ENCODE assay signal across 19 cellular contexts in the genomic region with DNA sequence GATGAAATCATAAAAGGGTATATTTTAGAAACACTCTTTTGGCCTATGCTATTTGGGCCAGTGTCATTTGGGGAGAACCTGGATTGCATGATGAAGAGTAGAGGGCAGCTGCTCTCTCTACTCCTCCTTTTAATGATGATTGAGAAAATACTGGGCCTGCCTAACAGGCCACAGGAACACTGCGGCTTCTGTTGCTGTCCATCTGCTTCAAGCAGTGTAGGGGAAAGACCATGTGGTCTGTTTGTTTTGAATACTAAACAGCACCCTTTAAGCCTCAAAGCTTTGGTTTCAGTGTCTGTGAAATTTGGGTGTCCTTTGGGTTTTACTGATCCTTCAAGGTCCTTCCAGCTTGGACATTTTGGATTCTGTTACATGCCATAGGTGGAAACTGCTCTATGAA.
DNase-seq lines count a peak whose midpoint lies in the region; ATAC-seq, FAIRE-seq and TF ChIP-seq lines count a peak whose summit lies in the region.
"Had no signal": no experiment of that assay in that cellular context is flagged by ENCODE, and none has a peak within 500 bp of the region (broad histone marks: within the 10 kb centered on the region; RNA-seq: fewer than 3 reads in every experiment).

No MANE protein-coding gene starts in this region.

- POLR2A ChIA-PET in HepG2 (lab: Yijun Ruan, JAX): interaction anchor here (0.5 kb wide), 1 partner anchor 414 kb away, joined by 3 read pairs; no protein-coding TSS in a partner anchor

- no peak for TF ChIP-seq CTCF in HepG2 (CRISPR knock-in tag; IDR thresholded peaks at IDR 0.05)
- TF ChIP-seq CTCF in right lobe of liver (IDR thresholded peaks at IDR 0.05): no peak

- peak overlapping the region; percentile 1 for H2AFZ ChIP-seq in HepG2 (ENCODE audit: low read length)

- no peaks in the 10 kb centered on the region for H4K20me1 ChIP-seq in HepG2 (ENCODE audit: insufficient read depth, low read length)

- in situ Hi-C loops in HepG2 (cut with HindIII; ENCODE audit: extremely low pct_ligation_motif_present, low pct_unique_long_range_greater_than_20kb): no loop called here
- in situ Hi-C loops in G401 (cut with HindIII; ENCODE audit: low sequenced_read_pairs): no loop called here

- no peaks in the 10 kb centered on the region for H3K79me2 ChIP-seq in HepG2 (ENCODE audit: insufficient read depth, low read length)

- CTCF ChIA-PET in HepG2 (lab: Yijun Ruan, JAX; ENCODE audit: low intra/inter-chr PET ratio, low total read pairs): no interaction called here

- DNase-seq in HepG2 (ENCODE audit: low spot score) (no peak), right lobe of liver (no peak), NCI-H524 treated with DMSO at 0.1 percent for 48 hours (lab: John Stamatoyannopoulos, UW) (peak; percentile 77), medulla oblongata (ENCODE audit: extremely low spot score) (peak; percentile 12), G401 (ENCODE audit: low spot score) (no peak)
- no peak for DNase-seq in activated CD4-positive, CD25-positive, alpha-beta regulatory T cell treated with anti-CD3 and anti-CD28 coated beads, Interleukin-2, amount 50 U/mL, for 72 hours
- DNase-seq: Caco-2; CD4-positive, alpha-beta T cell; KG1; NCI-H1092; NCI-H1436 treated with DMSO at 0.1 percent for 48 hours; NCI-H2081; NCI-H510A treated with DMSO at 0.1 percent for 48 hours; OCI-M1; SHP77; SK-N-SH had no signal

- H3K4me2 ChIP-seq in HepG2 (ENCODE audit: low read depth, low read length): no peak overlapping the region
- H3K4me2 ChIP-seq: SK-N-SH had no signal

- no peaks in the 10 kb centered on the region for H3K9me3 ChIP-seq in HepG2 (ENCODE audit: low read length)
- no peaks in the 10 kb centered on the region for H3K9me3 ChIP-seq in right lobe of liver
- H3K9me3 ChIP-seq: Caco-2, SK-N-SH had no signal

- BruUV-seq in HepG2 (replicated peaks; lab: Mats Ljungman, UMichigan): no TSS peak

- WGBS in HepG2 (ENCODE audit: low lambda C conversion rate): 95% methylated on average over 1 of the region's 1 CpG
- 100% methylated on average over 1 of the region's 1 CpG for whole genome bisulfite sequencing in right lobe of liver (ENCODE audit: insufficient coverage, low coverage, low lambda C conversion rate, missing lambda C conversion rate)

- H3K4me3 ChIP-seq in HepG2 (replicated peaks in 1 of 3; ENCODE audit: insufficient read depth in 1 of 3, low read depth in 2 of 3, low read length in 3 of 3) (no peak overlapping the region), right lobe of liver (no peak overlapping the region)

- no peak for TF ChIP-seq RAD21 in HepG2 (CRISPR knock-in tag; IDR thresholded peaks at IDR 0.05)

- no peaks in the 10 kb centered on the region for H3K36me3 ChIP-seq in HepG2 (replicated peaks in 1 of 2; ENCODE audit: control insufficient read depth in 1 of 2, insufficient read depth in 2 of 2, low read length in 2 of 2)
- no peaks in the 10 kb centered on the region for H3K36me3 ChIP-seq in right lobe of liver

- no peak overlapping the region for H3K27ac ChIP-seq in HepG2 (ENCODE audit: extremely low read length, insufficient read depth, low read length)
- no peak overlapping the region for H3K27ac ChIP-seq in right lobe of liver

- peak; percentile 85 for ATAC-seq in HepG2
- ATAC-seq in right lobe of liver: no peak
- no peak for ATAC-seq in GM18907 (IDR thresholded peaks at IDR 0.05; ENCODE audit: unreplicated experiment)

- intact Hi-C loops in HepG2 (cut with micrococcal nuclease; ENCODE audit: unreplicated experiment): loop anchor here (10.0 kb wide), 1 partner anchor 671 kb away; no protein-coding TSS in a partner anchor
- intact Hi-C loops in right lobe of liver (cut with DNase I): no loop called here

- TF ChIP-seq EP300 in HepG2 (IDR thresholded peaks at IDR 0.05; ENCODE audit: low read depth in 2 of 2, low read length in 2 of 2) (no peak), HepG2 (CRISPR knock-in tag; IDR thresholded peaks at IDR 0.05; ENCODE audit: borderline replicate concordance) (no peak)

- no peak for FAIRE-seq in HepG2 (lab: Jason Lieb, UNC)
- FAIRE-seq: GM12891, H54 had no signal

- no peak for TF ChIP-seq POLR2A in HepG2 (IDR thresholded peaks at IDR 0.05; ENCODE audit: insufficient read depth in 1 of 2, low read depth in 2 of 2, low read length in 2 of 2)
- no peak for TF ChIP-seq POLR2A in right lobe of liver (IDR thresholded peaks at IDR 0.05)

- H3K4me1 ChIP-seq in HepG2 (ENCODE audit: insufficient read depth, low read length): peaks cover 9% of the 10 kb centered on the region
- H3K4me1 ChIP-seq in right lobe of liver: no peaks in the 10 kb centered on the region

- H3K9ac ChIP-seq in HepG2 (ENCODE audit: insufficient read depth, low read depth, low read length): no peak overlapping the region
- H3K9ac ChIP-seq: SK-N-SH had no signal

- H3K27me3 ChIP-seq in HepG2 (ENCODE audit: control insufficient read depth in 1 of 2, insufficient read depth in 2 of 2, low read length in 2 of 2) (no peaks in the 10 kb centered on the region), right lobe of liver (no peaks in the 10 kb centered on the region)

TF ChIP-seq in HepG2, 621 proteins besides CTCF, POLR2A, EP300 and RAD21:
- TF ChIP-seq TP53 (CRISPR knock-in tag; conservative IDR thresholded peaks at IDR 0.05) (no peak), GTF2F1 (IDR thresholded peaks at IDR 0.05; ENCODE audit: low read length) (no peak), GZF1 (CRISPR knock-in tag; IDR thresholded peaks at IDR 0.05) (peak; percentile 67; the same call in 1 of the 2 replicates), DMAP1 (CRISPR knock-in tag; IDR thresholded peaks at IDR 0.05) (no peak), TCF7L2 (IDR thresholded peaks at IDR 0.05; ENCODE audit: low read depth, low read length) (no peak)
- TF ChIP-seq, protein P1, sequence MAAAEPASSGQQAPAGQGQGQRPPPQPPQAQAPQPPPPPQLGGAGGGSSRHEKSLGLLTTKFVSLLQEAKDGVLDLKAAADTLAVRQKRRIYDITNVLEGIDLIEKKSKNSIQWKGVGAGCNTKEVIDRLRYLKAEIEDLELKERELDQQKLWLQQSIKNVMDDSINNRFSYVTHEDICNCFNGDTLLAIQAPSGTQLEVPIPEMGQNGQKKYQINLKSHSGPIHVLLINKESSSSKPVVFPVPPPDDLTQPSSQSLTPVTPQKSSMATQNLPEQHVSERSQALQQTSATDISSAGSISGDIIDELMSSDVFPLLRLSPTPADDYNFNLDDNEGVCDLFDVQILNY (CRISPR knock-in tag; conservative IDR thresholded peaks at IDR 0.05): no peak
- TF ChIP-seq, protein P2, sequence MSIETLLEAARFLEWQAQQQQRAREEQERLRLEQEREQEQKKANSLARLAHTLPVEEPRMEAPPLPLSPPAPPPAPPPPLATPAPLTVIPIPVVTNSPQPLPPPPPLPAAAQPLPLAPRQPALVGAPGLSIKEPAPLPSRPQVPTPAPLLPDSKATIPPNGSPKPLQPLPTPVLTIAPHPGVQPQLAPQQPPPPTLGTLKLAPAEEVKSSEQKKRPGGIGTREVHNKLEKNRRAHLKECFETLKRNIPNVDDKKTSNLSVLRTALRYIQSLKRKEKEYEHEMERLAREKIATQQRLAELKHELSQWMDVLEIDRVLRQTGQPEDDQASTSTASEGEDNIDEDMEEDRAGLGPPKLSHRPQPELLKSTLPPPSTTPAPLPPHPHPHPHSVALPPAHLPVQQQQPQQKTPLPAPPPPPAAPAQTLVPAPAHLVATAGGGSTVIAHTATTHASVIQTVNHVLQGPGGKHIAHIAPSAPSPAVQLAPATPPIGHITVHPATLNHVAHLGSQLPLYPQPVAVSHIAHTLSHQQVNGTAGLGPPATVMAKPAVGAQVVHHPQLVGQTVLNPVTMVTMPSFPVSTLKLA (IDR thresholded peaks at IDR 0.05): peak; percentile 54; the same call in 1 of the 2 replicates

Comparison
In these comparisons a context has a peak if more than half of its experiments do, and no peak if none do; other contexts are left out.
1. DNase-seq: peak in NCI-H524 treated with DMSO at 0.1 percent for 48 hours (single experiment) and medulla oblongata (single experiment); none in HepG2 (single experiment), right lobe of liver (0 of 3), G401 (single experiment) and activated CD4-positive, CD25-positive, alpha-beta regulatory T cell treated with anti-CD3 and anti-CD28 coated beads, Interleukin-2, amount 50 U/mL, for 72 hours (single experiment).